8 cellular contexts compared by ENCODE assay signal in the genomic region with DNA sequence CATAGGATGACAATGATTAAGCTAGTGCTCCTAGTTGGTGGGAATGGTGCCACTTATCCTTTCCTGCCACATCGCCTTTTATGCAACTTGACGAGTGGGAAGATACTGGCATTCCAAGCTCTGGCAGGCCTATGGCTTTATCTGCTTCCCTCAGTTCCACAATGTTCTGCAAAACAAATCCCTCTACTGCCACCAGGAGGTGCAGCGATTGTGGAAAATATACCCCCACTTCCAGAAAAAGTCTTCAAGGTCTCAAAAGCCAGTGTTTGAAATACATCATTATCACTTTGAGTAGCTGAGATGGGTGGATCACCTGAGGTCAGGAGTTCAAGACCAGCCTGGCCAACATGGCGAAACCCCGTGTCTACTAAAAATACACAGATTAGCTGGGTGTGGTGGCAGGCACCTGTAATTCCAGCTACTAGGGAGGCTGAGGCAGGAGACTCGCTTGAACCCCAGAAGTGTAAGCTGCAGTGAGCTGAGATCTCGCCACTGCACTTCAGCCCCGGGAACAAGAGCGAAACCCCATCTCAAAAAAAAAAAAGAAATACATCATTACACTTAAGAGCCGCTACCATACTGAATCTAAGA. TPM values are rescaled to one million over a fixed set of nuclear protein-coding genes. Genes with fewer than 3 reads are reported as not detected.
DNase-seq lines count a peak whose midpoint lies in the region; ATAC-seq, FAIRE-seq and TF ChIP-seq lines count a peak whose summit lies in the region.

No MANE protein-coding gene starts in this region.

- no peak for FAIRE-seq in D721Med (lab: Jason Lieb, UNC)

- peaks cover 5% of the 10 kb centered on the region; the same call in 1 of the 2 replicates for H3K36me3 Mint-ChIP-seq in HFFc6 (ENCODE audit: low read depth)

- ATAC-seq in HG03378 (IDR thresholded peaks at IDR 0.05; ENCODE audit: unreplicated experiment) (no peak), HG03442 (IDR thresholded peaks at IDR 0.05; ENCODE audit: unreplicated experiment) (no peak)

- H3K4me3 Mint-ChIP-seq in HFFc6, result peak overlapping the region; percentile 34; the same call in 1 of the 2 replicates

- TF ChIP-seq CTCF in D721Med (IDR thresholded peaks at IDR 0.05; ENCODE audit: insufficient read depth, missing control alignments) (peak; percentile 49), HFFc6 (IDR thresholded peaks at IDR 0.05) (peak; percentile 82)

- peaks cover 53% of the 10 kb centered on the region for H3K4me1 Mint-ChIP-seq in HFFc6 (ENCODE audit: low read depth)

- H3K9me3 Mint-ChIP-seq in HFFc6, result no peaks in the 10 kb centered on the region

- no peak overlapping the region for H3K27ac Mint-ChIP-seq in HFFc6

- DNase-seq in D721Med (ENCODE audit: insufficient read length, low spot score) (no peak), HFFc6 (peak; percentile 57), SK-N-DZ (ENCODE audit: low spot score) (peak; percentile 74), dermis blood vessel endothelial cell (peak; percentile 84), lung microvascular endothelial cell (ENCODE audit: low read depth in 2 of 2) (peak; percentile 76 to 78), germinal center (ENCODE audit: low spot score) (no peak)

- H3K27me3 Mint-ChIP-seq in HFFc6 (ENCODE audit: insufficient read depth), result no peaks in the 10 kb centered on the region

RNA-seq across cellular contexts. Expression of a gene that starts 3.4 kb away (rescaled TPM):
- 10 to 100 TPM; 80.7 to 90.3 (median 85.5) TPM for total RNA-seq in HFFc6 (2021; fragmentation: NEBNext Ultra II Directional; extraction: Animal tissue kit (Norgen Biotek cat#: 25700))
- polyA plus RNA-seq in SK-N-DZ (2014; cell fraction: cytosol; rRNA removed), result 89.6 and 96.3 TPM in 2 replicates
- 159 and 276 TPM in 2 replicates for polyA plus RNA-seq in SK-N-DZ (2014; cell fraction: nucleus; rRNA removed)
- total RNA-seq in dermis blood vessel endothelial cell (92.4 and 131 TPM in 2 replicates), lung microvascular endothelial cell (73.2 and 86.7 TPM in 2 replicates)

Comparison
In these comparisons a context has a peak if more than half of its experiments do, and no peak if none do; other contexts are left out.
1. DNase-seq: peak in HFFc6 (single experiment), SK-N-DZ (single experiment), dermis blood vessel endothelial cell (single experiment) and lung microvascular endothelial cell (2 of 2); none in D721Med (single experiment) and germinal center (single experiment).